Comparison of ENCODE assay signal across 12 cellular contexts in genomic region chr1:181095763-181096184, GRCh38. TPM values are rescaled to one million over a fixed set of nuclear protein-coding genes. Genes with fewer than 3 reads are reported as not detected.
DNase-seq lines count a peak whose midpoint lies in the region; ATAC-seq and TF ChIP-seq lines count a peak whose summit lies in the region.
"Had no signal": no experiment of that assay in that cellular context is flagged by ENCODE, and none has a peak within 500 bp of the region (broad histone marks: within the 10 kb centered on the region; RNA-seq: fewer than 3 reads in every experiment).

No MANE protein-coding gene starts in this region.

- H3F3A ChIP-seq in smooth muscle cell (ENCODE audit: low read depth) = peaks cover 10% of the 10 kb centered on the region

- H3K4me2 ChIP-seq in smooth muscle cell = peak overlapping the region; percentile 64
- H3K4me2 ChIP-seq: A549 had no signal

- 74% methylated on average over 5 of the region's 5 CpGs for WGBS in smooth muscle cell (ENCODE audit: low lambda C conversion rate)

- H3K36me3 Mint-ChIP-seq in activated naive CD4-positive, alpha-beta T cell treated with anti-CD3 and anti-CD28 coated beads, Interleukin-2, amount 50 U/mL, for 72 hours = peaks cover 34 to 37% of the 10 kb centered on the region in 2 donors

- H3K4me1 ChIP-seq in right atrium auricular region = peaks cover 0 to 91% of the 10 kb centered on the region in 2 donors
- peaks cover 66% of the 10 kb centered on the region for H3K4me1 ChIP-seq in smooth muscle cell (ENCODE audit: low read depth)

- H3K4me3 ChIP-seq in right atrium auricular region (no peak overlapping the region), smooth muscle cell (no peak overlapping the region)
- H3K4me3 ChIP-seq: A549 had no signal

- DNase-seq in NCI-H1092 treated with DMSO at 0.1 percent for 48 hours (lab: John Stamatoyannopoulos, UW) (peak; percentile 74), NCI-H1092 (lab: John Stamatoyannopoulos, UW) (no peak), right atrium auricular region (ENCODE audit: low spot score) (no peak), smooth muscle cell (lab: John Stamatoyannopoulos, UW; ENCODE audit: unreplicated experiment) (no peak), amygdala (lab: John Stamatoyannopoulos, UW) (no peak)
- DNase-seq in activated naive CD4-positive, alpha-beta T cell treated with anti-CD3 and anti-CD28 coated beads, Interleukin-2, amount 50 U/mL, for 72 hours (ENCODE audit: low spot score in 2 of 2) = no peak
- DNase-seq: activated CD4-positive, alpha-beta T cell treated with anti-CD3 and anti-CD28 coated beads for 4 hours; MV-4-11 had no signal

- H3K27ac ChIP-seq in right atrium auricular region (peak overlapping the region; percentile 19 to 59), smooth muscle cell (ENCODE audit: low read depth) (peak overlapping the region; percentile 73)

- H3K9me3 ChIP-seq in right atrium auricular region (no peaks in the 10 kb centered on the region), smooth muscle cell (replicated peaks; ENCODE audit: low read depth) (no peaks in the 10 kb centered on the region)
- H3K9me3 ChIP-seq: A549 had no signal

- H3K9me3 Mint-ChIP-seq in activated naive CD4-positive, alpha-beta T cell treated with anti-CD3 and anti-CD28 coated beads, Interleukin-2, amount 50 U/mL, for 72 hours = no peaks in the 10 kb centered on the region

- peaks cover 13% of the 10 kb centered on the region for H3K36me3 ChIP-seq in right atrium auricular region
- H3K36me3 ChIP-seq in smooth muscle cell (ENCODE audit: low read depth) = no peaks in the 10 kb centered on the region

- H3K27ac Mint-ChIP-seq in activated naive CD4-positive, alpha-beta T cell treated with anti-CD3 and anti-CD28 coated beads, Interleukin-2, amount 50 U/mL, for 72 hours = no peak overlapping the region
- H3K27ac Mint-ChIP-seq: activated naive CD8-positive, alpha-beta T cell had no signal

- H3K27me3 ChIP-seq in right atrium auricular region (no peaks in the 10 kb centered on the region), smooth muscle cell (ENCODE audit: low read depth) (no peaks in the 10 kb centered on the region)

- peaks cover 24% of the 10 kb centered on the region for H3K79me2 ChIP-seq in smooth muscle cell (ENCODE audit: low read depth)

- no peak for TF ChIP-seq CTCF in right atrium auricular region (IDR thresholded peaks at IDR 0.05)
- no peak for TF ChIP-seq CTCF in smooth muscle cell (IDR thresholded peaks at IDR 0.05; ENCODE audit: borderline replicate concordance, insufficient read depth, poor library complexity, severe bottlenecking)

- H4K20me1 ChIP-seq in smooth muscle cell (ENCODE audit: low read depth) = peaks cover 31% of the 10 kb centered on the region

- no peak overlapping the region for H2AFZ ChIP-seq in smooth muscle cell (ENCODE audit: low read depth)

- ATAC-seq in SK-N-SH treated with all-trans-retinoic acid at 6 μM for 48 hours (peak; percentile 2; the same call in 1 of the 3 replicates), HG02973 (IDR thresholded peaks at IDR 0.05; ENCODE audit: unreplicated experiment) (no peak)
- ATAC-seq in activated naive CD4-positive, alpha-beta T cell treated with anti-CD3 and anti-CD28 coated beads, Interleukin-2, amount 50 U/mL, for 72 hours = no peak

- H3K9ac ChIP-seq in smooth muscle cell (ENCODE audit: low read depth) = no peak overlapping the region

TF ChIP-seq in SK-N-SH treated with all-trans-retinoic acid at 6 μM for 48 hours, 23 proteins besides CTCF, POLR2A, EP300 and RAD21:
- TF ChIP-seq ZNF70 (CRISPR knock-in tag; IDR thresholded peaks at IDR 0.05) (no peak), PATZ1 (CRISPR knock-in tag; IDR thresholded peaks at IDR 0.05; ENCODE audit: borderline replicate concordance) (no peak), POU6F1 (CRISPR knock-in tag; IDR thresholded peaks at IDR 0.05; ENCODE audit: borderline replicate concordance, low read depth) (no peak), TSHZ2 (CRISPR knock-in tag; IDR thresholded peaks at IDR 0.05) (no peak), BACH2 (CRISPR knock-in tag; IDR thresholded peaks at IDR 0.05; ENCODE audit: borderline replicate concordance) (no peak), TOX (CRISPR knock-in tag; IDR thresholded peaks at IDR 0.05; ENCODE audit: borderline replicate concordance) (no peak), OSR1 (CRISPR knock-in tag; IDR thresholded peaks at IDR 0.05) (no peak), ZC3H10 (CRISPR knock-in tag; IDR thresholded peaks at IDR 0.05) (no peak), ZNF8 (CRISPR knock-in tag; IDR thresholded peaks at IDR 0.05) (no peak), CSDC2 (CRISPR knock-in tag; IDR thresholded peaks at IDR 0.05) (no peak)

RNA-seq across cellular contexts. Expression of gene IER5, which starts 7.3 kb away (rescaled TPM):
- 10 to 100 TPM; 25.6 to 55.1 TPM for total RNA-seq in right atrium auricular region
- 32.6 and 35.1 TPM in 2 replicates for total RNA-seq in smooth muscle cell
- 39.9 and 56.2 TPM in 2 replicates for polyA plus RNA-seq in smooth muscle cell
- 10 to 100 TPM; 20.3 to 68.4 TPM for total RNA-seq in activated naive CD4-positive, alpha-beta T cell treated with anti-CD3 and anti-CD28 coated beads, Interleukin-2, amount 50 U/mL, for 72 hours
